ENCODE assay signal across 11 cellular contexts in genomic region chr2:100114011-100114433, GRCh38. TPM values are rescaled to one million over a fixed set of nuclear protein-coding genes. Genes with fewer than 3 reads are reported as not detected.
A peak's percentile ranks its signal among the peaks of the same experiment; 100 is the strongest.
DNase-seq lines count a peak whose midpoint lies in the region; ATAC-seq lines count a peak whose summit lies in the region.
"Had no signal": no experiment of that assay in that cellular context is flagged by ENCODE, and none has a peak within 500 bp of the region (broad histone marks: within the 10 kb centered on the region; RNA-seq: fewer than 3 reads in every experiment).

No MANE protein-coding gene starts in this region.

- H4K20me1 ChIP-seq in BLaER1 treated with 17β-estradiol and CSF1 and Interleukin-3, amounts not matched to agents 10 nM and 100 nM = no peaks in the 10 kb centered on the region

- H3K9ac ChIP-seq in BLaER1 treated with 17β-estradiol and CSF1 and Interleukin-3, amounts not matched to agents 10 nM and 100 nM = peak overlapping the region in 10 of 11 experiments; percentile 41 to 74 (median 69); a peak in 18 of 22 replicates

- H3K27me3 Mint-ChIP-seq in T-cell = no peaks in the 10 kb centered on the region

- H3K27ac Mint-ChIP-seq in T-cell = peak overlapping the region; percentile 87 to 88

- peaks cover 0 to 60% (median 38%) of the 10 kb centered on the region in 11 experiments; a peak in 20 of 22 replicates for H3K36me3 ChIP-seq in BLaER1 treated with 17β-estradiol and CSF1 and Interleukin-3, amounts not matched to agents 10 nM and 100 nM

- DNase-seq in T-cell (peak in 3 of 34 experiments; percentile 1 to 17 (median 2)), dedifferentiated amniotic fluid mesenchymal stem cell (ENCODE audit: extremely low spot score) (no peak), OCI-M1 (lab: John Stamatoyannopoulos, UW) (no peak), kidney glomerular epithelial cell (lab: John Stamatoyannopoulos, UW) (no peak)
- no peak for DNase-seq in activated effector memory CD4-positive, alpha-beta T cell treated with Interleukin-2 at 50 U/mL for 16 hours
- DNase-seq: left ventricle myocardium superior, NCI-H524 had no signal

- peak overlapping the region in 1 of 10 experiments; percentile 36; a peak in 1 of 20 replicates for H3K4me3 ChIP-seq in BLaER1 treated with 17β-estradiol and CSF1 and Interleukin-3, amounts not matched to agents 10 nM and 100 nM

- peaks cover 20 to 36% (median 31%) of the 10 kb centered on the region in 3 donors for H3K4me1 Mint-ChIP-seq in T-cell

- peaks cover 53 to 65% (median 63%) of the 10 kb centered on the region in 10 experiments for H3K4me1 ChIP-seq in BLaER1 treated with 17β-estradiol and CSF1 and Interleukin-3, amounts not matched to agents 10 nM and 100 nM

- H3K36me3 Mint-ChIP-seq in T-cell = peaks cover 9% of the 10 kb centered on the region

- peak overlapping the region; percentile 69 to 94 (median 81) for H3K4me2 ChIP-seq in BLaER1 treated with 17β-estradiol and CSF1 and Interleukin-3, amounts not matched to agents 10 nM and 100 nM

- POLR2A ChIA-PET in T-cell (lab: Charles Lee) = no interaction called here

- ATAC-seq in GM19023 (IDR thresholded peaks at IDR 0.05; ENCODE audit: unreplicated experiment) = peak; percentile 79
- ATAC-seq in HG03066 (IDR thresholded peaks at IDR 0.05; ENCODE audit: low read depth, unreplicated experiment) = peak; percentile 80
- ATAC-seq in T-cell (replicated peaks in 1 of 4) = peak; percentile 64 to 85 (median 78)
- ATAC-seq: esophagus mucosa, left ventricle myocardium superior had no signal

- peaks cover 26 to 41% (median 33%) of the 10 kb centered on the region in 11 experiments for H3K9me3 ChIP-seq in BLaER1 treated with 17β-estradiol and CSF1 and Interleukin-3, amounts not matched to agents 10 nM and 100 nM (replicated peaks in 1 of 11)

- H3K9me3 Mint-ChIP-seq in T-cell = peaks cover 0 to 14% (median 12%) of the 10 kb centered on the region in 3 donors

- H3K4me3 Mint-ChIP-seq in T-cell = peak overlapping the region in 1 of 3 donors; percentile 50

- CTCF ChIA-PET in T-cell (lab: Charles Lee) = interaction anchor here in 1 of 2 donors (0.7 kb wide), 1 partner anchor 54 kb away, joined by 3 read pairs; no protein-coding TSS in a partner anchor

- no peaks in the 10 kb centered on the region for H3K27me3 ChIP-seq in BLaER1 treated with 17β-estradiol and CSF1 and Interleukin-3, amounts not matched to agents 10 nM and 100 nM

- peak overlapping the region; percentile 6 to 82 (median 79); a peak in 21 of 22 replicates for H3K27ac ChIP-seq in BLaER1 treated with 17β-estradiol and CSF1 and Interleukin-3, amounts not matched to agents 10 nM and 100 nM

RNA-seq across cellular contexts. Expression of gene AFF3, which starts 28.4 kb away (rescaled TPM):
- total RNA-seq in T-cell = 10 to 100 TPM in 4 of 5 donors, 1 to 10 TPM in 1; 9.9 to 23.5 (median 11.5) TPM
